Comparison of ENCODE assay signal across 33 cellular contexts in genomic region chr7:16318463-16318862, GRCh38.
"Had no signal": no experiment of that assay in that cellular context is flagged by ENCODE, and none has a peak within 500 bp of the region (broad histone marks: within the 10 kb centered on the region; RNA-seq: fewer than 3 reads in every experiment).

No MANE protein-coding gene starts in this region.

- ATAC-seq: activated CD8-positive, alpha-beta T cell treated with anti-CD3 and anti-CD28 coated beads for 36 hours; activated T-cell treated with anti-CD3 and anti-CD28 coated beads, Interleukin-2, amount 50 U/mL, for 72 hours; heart right ventricle; naive thymus-derived CD4-positive, alpha-beta T cell; pancreas; stimulated activated memory B cell treated with anti-CD40 and anti-IgM and Interleukin-4, amounts not matched to agents 10 μg/mL and 1 μg/mL and 100 μg/mL, for 72 hours; stimulated activated naive CD8-positive, alpha-beta T cell treated with anti-CD3 and anti-CD28 coated beads, Interleukin-15, amount 100 ng/mL, for 72 hours had no signal

- H3K27ac Mint-ChIP-seq: activated CD4-positive, alpha-beta T cell treated with anti-CD3 and anti-CD28 coated beads, Interleukin-2, amount 10 ng/mL, durations not matched to agents 24 days and 14 days; activated CD8-positive, alpha-beta T cell treated with anti-CD3 and anti-CD28 coated beads for 36 hours; activated naive CD4-positive, alpha-beta T cell treated with anti-CD3 and anti-CD28 coated beads, Interleukin-2, amount 50 U/mL, for 72 hours; activated T-cell treated with anti-CD3 and anti-CD28 coated beads, Interleukin-2, amount 50 U/mL, for 72 hours; brain; mesothelial cell of epicardium; naive thymus-derived CD4-positive, alpha-beta T cell; stimulated activated memory B cell treated with anti-CD40 and anti-IgM and Interleukin-4, amounts not matched to agents 10 μg/mL and 1 μg/mL and 100 μg/mL, for 72 hours; stimulated activated naive CD8-positive, alpha-beta T cell treated with anti-CD3 and anti-CD28 coated beads, Interleukin-15, amount 100 ng/mL, for 72 hours; T-helper 1 cell treated with Interleukin-12 subunit alpha and Interleukin-12 subunit beta and Interleukin-4 antibody, amounts not matched to agents 30 μg/mL and 1 μg/mL, for 36 hours had no signal

- H3K27ac ChIP-seq: epithelial cell of prostate, esophagus squamous epithelium, heart right ventricle, pancreas, prostate gland, sigmoid colon, thyroid gland, upper lobe of left lung, vagina, WERI-Rb-1 had no signal

- H3K36me3 ChIP-seq: esophagus squamous epithelium, heart right ventricle, pancreas, prostate gland, sigmoid colon, thyroid gland, upper lobe of left lung, vagina, WERI-Rb-1 had no signal

- H3K27me3 Mint-ChIP-seq: activated CD4-positive, alpha-beta T cell treated with anti-CD3 and anti-CD28 coated beads, Interleukin-2, amount 10 ng/mL, durations not matched to agents 24 days and 14 days; activated CD8-positive, alpha-beta T cell treated with anti-CD3 and anti-CD28 coated beads for 36 hours; brain; stimulated activated memory B cell treated with anti-CD40 and anti-IgM and Interleukin-4, amounts not matched to agents 10 μg/mL and 1 μg/mL and 100 μg/mL, for 72 hours; stimulated activated naive CD8-positive, alpha-beta T cell treated with anti-CD3 and anti-CD28 coated beads, Interleukin-15, amount 100 ng/mL, for 72 hours had no signal

- H3K4me1 ChIP-seq: esophagus squamous epithelium, pancreas, prostate gland, thyroid gland, upper lobe of left lung, vagina had no signal

- DNase-seq: activated CD4-positive, alpha-beta T cell treated with anti-CD3 and anti-CD28 coated beads, Interleukin-2, amount 10 ng/mL, durations not matched to agents 24 days and 14 days; activated CD4-positive, CD25-positive, alpha-beta regulatory T cell treated with anti-CD3 and anti-CD28 coated beads, Interleukin-2, amount 50 U/mL, for 72 hours; activated CD8-positive, alpha-beta T cell treated with anti-CD3 and anti-CD28 coated beads for 36 hours; activated naive CD4-positive, alpha-beta T cell; activated T-cell treated with anti-CD3 and anti-CD28 coated beads, Interleukin-2, amount 50 U/mL, for 72 hours; aorta; esophagus squamous epithelium; heart right ventricle; naive thymus-derived CD4-positive, alpha-beta T cell; nucleus accumbens; pancreas; retina; sigmoid colon; small intestine; stimulated activated CD4-positive, alpha-beta T cell treated with anti-CD3 and anti-CD28 coated beads, Interleukin-1b, Interleukin-23, amount 100 ng/mL, for 48 hours; stimulated activated CD4-positive, alpha-beta T cell treated with anti-CD3 and anti-CD28 coated beads, Interleukin-4, amount 100 ng/mL, for 4 hours; stimulated activated CD8-positive, alpha-beta memory T cell treated with anti-CD3 and anti-CD28 coated beads, Interleukin-4, amount 100 ng/mL, for 48 hours; stimulated activated naive CD8-positive, alpha-beta T cell treated with anti-CD3 and anti-CD28 coated beads, Interleukin-15, amount 100 ng/mL, for 72 hours; substantia nigra; T-helper 9 cell; thyroid gland; upper lobe of left lung; WERI-Rb-1 had no signal

- H3K4me1 Mint-ChIP-seq: activated CD4-positive, alpha-beta T cell treated with anti-CD3 and anti-CD28 coated beads, Interleukin-2, amount 10 ng/mL, durations not matched to agents 24 days and 14 days; brain; neural crest cell; stimulated activated memory B cell treated with anti-CD40 and anti-IgM and Interleukin-4, amounts not matched to agents 10 μg/mL and 1 μg/mL and 100 μg/mL, for 72 hours; stimulated activated naive CD8-positive, alpha-beta T cell treated with anti-CD3 and anti-CD28 coated beads, Interleukin-15, amount 100 ng/mL, for 72 hours had no signal

- H3K27me3 ChIP-seq: esophagus squamous epithelium, heart right ventricle, pancreas, sigmoid colon, thyroid gland, upper lobe of left lung, vagina had no signal

- H3K4me3 ChIP-seq: esophagus squamous epithelium, heart right ventricle, pancreas, prostate gland, sigmoid colon, thyroid gland, upper lobe of left lung, vagina had no signal

- H3K4me3 Mint-ChIP-seq: activated CD4-positive, alpha-beta T cell treated with anti-CD3 and anti-CD28 coated beads, Interleukin-2, amount 10 ng/mL, durations not matched to agents 24 days and 14 days; activated CD8-positive, alpha-beta T cell treated with anti-CD3 and anti-CD28 coated beads for 36 hours; activated T-cell treated with anti-CD3 and anti-CD28 coated beads, Interleukin-2, amount 50 U/mL, for 72 hours; brain; mesothelial cell of epicardium; naive thymus-derived CD4-positive, alpha-beta T cell; neural crest cell; stimulated activated memory B cell treated with anti-CD40 and anti-IgM and Interleukin-4, amounts not matched to agents 10 μg/mL and 1 μg/mL and 100 μg/mL, for 72 hours; stimulated activated naive CD8-positive, alpha-beta T cell treated with anti-CD3 and anti-CD28 coated beads, Interleukin-15, amount 100 ng/mL, for 72 hours; T-helper 1 cell treated with Interleukin-12 subunit alpha and Interleukin-12 subunit beta and Interleukin-4 antibody, amounts not matched to agents 30 μg/mL and 1 μg/mL, for 36 hours had no signal

- FAIRE-seq: pancreas, small intestine, TTC549 had no signal

- H3K9me3 ChIP-seq: esophagus squamous epithelium, heart right ventricle, pancreas, prostate gland, sigmoid colon, thyroid gland, upper lobe of left lung, vagina had no signal

- H3K36me3 Mint-ChIP-seq: activated naive CD4-positive, alpha-beta T cell treated with anti-CD3 and anti-CD28 coated beads, Interleukin-2, amount 50 U/mL, for 72 hours; brain; mesothelial cell of epicardium; naive thymus-derived CD4-positive, alpha-beta T cell; stimulated activated memory B cell treated with anti-CD40 and anti-IgM and Interleukin-4, amounts not matched to agents 10 μg/mL and 1 μg/mL and 100 μg/mL, for 72 hours had no signal

- H3K9me3 Mint-ChIP-seq: activated CD4-positive, alpha-beta T cell treated with anti-CD3 and anti-CD28 coated beads, Interleukin-2, amount 10 ng/mL, durations not matched to agents 24 days and 14 days; activated CD8-positive, alpha-beta T cell treated with anti-CD3 and anti-CD28 coated beads for 36 hours; activated naive CD4-positive, alpha-beta T cell treated with anti-CD3 and anti-CD28 coated beads, Interleukin-2, amount 50 U/mL, for 72 hours; brain; stimulated activated memory B cell treated with anti-CD40 and anti-IgM and Interleukin-4, amounts not matched to agents 10 μg/mL and 1 μg/mL and 100 μg/mL, for 72 hours; T-helper 1 cell treated with Interleukin-12 subunit alpha and Interleukin-12 subunit beta and Interleukin-4 antibody, amounts not matched to agents 30 μg/mL and 1 μg/mL, for 36 hours had no signal
